Comparison of ENCODE assay signal across 1 cellular context in the genomic region with DNA sequence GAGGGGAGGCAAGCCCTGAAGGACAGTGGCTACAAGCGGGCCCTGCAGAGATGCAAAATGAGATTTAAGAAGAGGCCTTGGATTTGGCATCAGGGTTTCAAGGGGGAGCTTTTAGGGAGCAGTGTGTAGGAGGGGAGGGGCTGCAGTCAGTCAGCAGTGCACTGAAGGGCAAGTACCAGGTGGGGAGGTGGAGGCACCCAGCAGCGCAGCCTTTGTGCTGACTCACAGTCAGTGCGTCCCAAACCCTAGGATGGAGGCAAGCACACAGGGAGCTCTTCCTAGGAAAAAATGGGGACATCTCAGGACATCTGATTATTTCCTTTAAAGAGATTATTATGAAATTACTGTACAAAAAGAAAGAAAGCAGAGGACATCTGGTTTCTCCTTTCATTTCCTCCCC.
TF ChIP-seq lines count a peak whose summit lies in the region.

No MANE protein-coding gene starts in this region.

TF ChIP-seq in HepG2, 621 proteins besides CTCF, POLR2A, EP300 and RAD21 (continued from another document):
- TF ChIP-seq, protein P1, sequence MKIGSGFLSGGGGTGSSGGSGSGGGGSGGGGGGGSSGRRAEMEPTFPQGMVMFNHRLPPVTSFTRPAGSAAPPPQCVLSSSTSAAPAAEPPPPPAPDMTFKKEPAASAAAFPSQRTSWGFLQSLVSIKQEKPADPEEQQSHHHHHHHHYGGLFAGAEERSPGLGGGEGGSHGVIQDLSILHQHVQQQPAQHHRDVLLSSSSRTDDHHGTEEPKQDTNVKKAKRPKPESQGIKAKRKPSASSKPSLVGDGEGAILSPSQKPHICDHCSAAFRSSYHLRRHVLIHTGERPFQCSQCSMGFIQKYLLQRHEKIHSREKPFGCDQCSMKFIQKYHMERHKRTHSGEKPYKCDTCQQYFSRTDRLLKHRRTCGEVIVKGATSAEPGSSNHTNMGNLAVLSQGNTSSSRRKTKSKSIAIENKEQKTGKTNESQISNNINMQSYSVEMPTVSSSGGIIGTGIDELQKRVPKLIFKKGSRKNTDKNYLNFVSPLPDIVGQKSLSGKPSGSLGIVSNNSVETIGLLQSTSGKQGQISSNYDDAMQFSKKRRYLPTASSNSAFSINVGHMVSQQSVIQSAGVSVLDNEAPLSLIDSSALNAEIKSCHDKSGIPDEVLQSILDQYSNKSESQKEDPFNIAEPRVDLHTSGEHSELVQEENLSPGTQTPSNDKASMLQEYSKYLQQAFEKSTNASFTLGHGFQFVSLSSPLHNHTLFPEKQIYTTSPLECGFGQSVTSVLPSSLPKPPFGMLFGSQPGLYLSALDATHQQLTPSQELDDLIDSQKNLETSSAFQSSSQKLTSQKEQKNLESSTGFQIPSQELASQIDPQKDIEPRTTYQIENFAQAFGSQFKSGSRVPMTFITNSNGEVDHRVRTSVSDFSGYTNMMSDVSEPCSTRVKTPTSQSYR (CRISPR knock-in tag; IDR thresholded peaks at IDR 0.05; ENCODE audit: borderline replicate concordance) = no peak
